Comparison of ENCODE assay signal across 24 cellular contexts in the genomic region with DNA sequence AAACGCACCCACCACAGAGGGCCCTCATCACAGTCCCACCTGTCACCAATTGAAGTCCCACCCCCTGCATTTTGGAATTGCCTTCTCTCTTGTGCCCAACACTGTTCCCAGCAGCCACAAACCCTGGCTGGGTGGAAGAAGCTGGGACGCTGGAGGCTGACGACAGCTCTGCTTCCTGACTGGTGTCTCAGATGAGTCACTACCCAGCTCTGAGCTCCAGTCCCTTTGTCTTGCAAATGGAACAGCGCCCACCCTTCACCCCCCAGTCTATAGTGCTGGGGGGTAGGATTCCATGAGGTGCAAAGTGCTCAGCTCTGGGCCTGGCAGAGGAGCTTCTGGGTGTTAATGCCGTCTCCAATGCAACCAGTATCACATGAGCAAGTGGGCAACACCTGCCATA.
DNase-seq lines count a peak whose midpoint lies in the region; ATAC-seq and TF ChIP-seq lines count a peak whose summit lies in the region.
"Had no signal": no experiment of that assay in that cellular context is flagged by ENCODE, and none has a peak within 500 bp of the region (broad histone marks: within the 10 kb centered on the region; RNA-seq: fewer than 3 reads in every experiment).

No MANE protein-coding gene starts in this region.

- no peak overlapping the region for H3K27ac ChIP-seq in PC-3 (ENCODE audit: low read length)
- peak overlapping the region in 46 of 59 donors; percentile 18 to 83 (median 62) for H3K27ac ChIP-seq in dorsolateral prefrontal cortex
- no peak overlapping the region for H3K27ac ChIP-seq in upper lobe of left lung
- H3K27ac ChIP-seq: colonic mucosa, sigmoid colon, upper lobe of right lung had no signal

- no peaks in the 10 kb centered on the region for H3K4me1 ChIP-seq in PC-3 (ENCODE audit: insufficient read depth, low read length)
- no peaks in the 10 kb centered on the region for H3K4me1 ChIP-seq in upper lobe of left lung
- H3K4me1 ChIP-seq: colonic mucosa, sigmoid colon, upper lobe of right lung had no signal

- CTCF ChIA-PET in PC-3 (lab: Charles Lee) (interaction anchor here (0.6 kb wide), 1 partner anchor 135 kb away, joined by 4 read pairs; no protein-coding TSS in a partner anchor), HEK293T (lab: Yijun Ruan, JAX) (interaction anchor here (0.6 to 0.9 kb wide), 2 partner anchors 115 to 413 kb away, joined by 3 to 4 read pairs; no protein-coding TSS in a partner anchor)

- H4K20me1 ChIP-seq in PC-3 (ENCODE audit: low read length): no peaks in the 10 kb centered on the region

- H2AFZ ChIP-seq in PC-3 (ENCODE audit: low read length): no peak overlapping the region

- peaks cover 33% of the 10 kb centered on the region for H3K27me3 ChIP-seq in PC-3 (ENCODE audit: low read length)
- H3K27me3 ChIP-seq in dorsolateral prefrontal cortex: no peaks in the 10 kb centered on the region
- no peaks in the 10 kb centered on the region for H3K27me3 ChIP-seq in upper lobe of left lung
- H3K27me3 ChIP-seq: colonic mucosa, ovary, upper lobe of right lung had no signal

- no peaks in the 10 kb centered on the region for H3K36me3 ChIP-seq in PC-3 (ENCODE audit: low read depth, low read length)
- H3K36me3 ChIP-seq in upper lobe of left lung: no peaks in the 10 kb centered on the region
- H3K36me3 ChIP-seq: colonic mucosa, ovary, sigmoid colon, upper lobe of right lung had no signal

- no peaks in the 10 kb centered on the region for H3K4me1 Mint-ChIP-seq in activated T-helper 1 cell treated with anti-CD3 and anti-CD28 coated beads, Interleukin-12 subunit alpha, Interleukin-12 subunit beta, Interleukin-2, Interleukin-4 antibody, amounts not matched to agents 30 ng/mL and 10 ng/mL and 1 ng/mL, durations not matched to agents 14 hours and 24 hours and 36 hours (ENCODE audit: low read depth)
- H3K4me1 Mint-ChIP-seq: naive B cell had no signal

- H3K4me3 ChIP-seq in PC-3 (ENCODE audit: low read length) (no peak overlapping the region), dorsolateral prefrontal cortex (no peak overlapping the region), upper lobe of left lung (no peak overlapping the region)
- H3K4me3 ChIP-seq: colonic mucosa, ovary, sigmoid colon, upper lobe of right lung had no signal

- H3K9me2 ChIP-seq in PC-3 (replicated peaks; ENCODE audit: low read length): no peaks in the 10 kb centered on the region

- H3K27ac Mint-ChIP-seq in activated T-helper 1 cell treated with anti-CD3 and anti-CD28 coated beads, Interleukin-12 subunit alpha, Interleukin-12 subunit beta, Interleukin-2, Interleukin-4 antibody, amounts not matched to agents 30 ng/mL and 10 ng/mL and 1 ng/mL, durations not matched to agents 14 hours and 24 hours and 36 hours: no peak overlapping the region
- H3K27ac Mint-ChIP-seq: CD8-positive, alpha-beta T cell; stimulated activated naive CD8-positive, alpha-beta T cell treated with anti-CD3 and anti-CD28 coated beads, Interleukin-15, Interleukin-2, amounts not matched to agents 100 ng/mL and 50 ng/mL, for 24 hours had no signal

- WGBS in upper lobe of left lung, 2 donors: 21 to 33% methylated on average over 4 to 5 of the region's 5 CpGs

- peaks cover 3% of the 10 kb centered on the region for H3K9me3 Mint-ChIP-seq in activated T-helper 1 cell treated with anti-CD3 and anti-CD28 coated beads, Interleukin-12 subunit alpha, Interleukin-12 subunit beta, Interleukin-2, Interleukin-4 antibody, amounts not matched to agents 30 ng/mL and 10 ng/mL and 1 ng/mL, durations not matched to agents 14 hours and 24 hours and 36 hours
- H3K9me3 Mint-ChIP-seq: CD8-positive, alpha-beta T cell; naive B cell had no signal

- DNase-seq in EL: peak; percentile 40
- DNase-seq in PC-3: peak; percentile 16
- peak in 5 of 10 donors; percentile 55 to 72 (median 69) for DNase-seq in dorsolateral prefrontal cortex
- peak; percentile 47 for DNase-seq in myocyte (ENCODE audit: low read depth)
- no peak for DNase-seq in NCI-H1436 treated with DMSO at 0.1 percent for 48 hours (lab: John Stamatoyannopoulos, UW)
- no peak for DNase-seq in HEK293T (ENCODE audit: extremely low spot score)
- no peak for DNase-seq in activated T-helper 1 cell treated with anti-CD3 and anti-CD28 coated beads, Interleukin-12 subunit alpha, Interleukin-12 subunit beta, Interleukin-2, Interleukin-4 antibody, amounts not matched to agents 30 ng/mL and 10 ng/mL and 1 ng/mL, durations not matched to agents 14 hours and 24 hours and 36 hours (ENCODE audit: low spot score)
- no peak for DNase-seq in upper lobe of left lung
- DNase-seq: activated CD4-positive, alpha-beta T cell treated with anti-CD3 and anti-CD28 coated beads, Interleukin-2, amount 50 U/mL, for 1 hour; activated CD8-positive, alpha-beta memory T cell treated with anti-CD3 and anti-CD28 coated beads, Interleukin-2, amount 50 U/mL, for 48 hours; activated gamma-delta T cell; CD8-positive, alpha-beta T cell; colonic mucosa; DND-41; left ventricle myocardium superior; naive B cell; NCI-H187; NK-92 treated with Interleukin-12 subunit alpha and Interleukin-12 subunit beta, amount 100 ng/mL, for 24 hours; RPMI8226; sigmoid colon; upper lobe of right lung had no signal

- POLR2A ChIA-PET in PC-3 (lab: Charles Lee; ENCODE audit: unreplicated experiment) (no interaction called here), HEK293T (lab: Yijun Ruan, JAX) (interaction anchor here (1.0 kb wide), 1 partner anchor 155 kb away, joined by 3 read pairs; a partner anchor contains a TSS)

- peak; percentile 54 for ATAC-seq in PC-3
- no peak for ATAC-seq in upper lobe of left lung (ENCODE audit: low FRiP score in 2 of 2)
- ATAC-seq: CD8-positive, alpha-beta T cell; HepG2; left ventricle myocardium superior; upper lobe of right lung had no signal

- no TSS peak for BruUV-seq in PC-3 (replicated peaks; lab: Mats Ljungman, UMichigan)

- no peak overlapping the region for H3K4me2 ChIP-seq in PC-3 (ENCODE audit: low read length)

- H3F3A ChIP-seq in PC-3 (ENCODE audit: low read length, unreplicated experiment): no peaks in the 10 kb centered on the region

- peaks cover 3% of the 10 kb centered on the region for H3K27me3 Mint-ChIP-seq in activated T-helper 1 cell treated with anti-CD3 and anti-CD28 coated beads, Interleukin-12 subunit alpha, Interleukin-12 subunit beta, Interleukin-2, Interleukin-4 antibody, amounts not matched to agents 30 ng/mL and 10 ng/mL and 1 ng/mL, durations not matched to agents 14 hours and 24 hours and 36 hours (ENCODE audit: insufficient read depth)
- H3K27me3 Mint-ChIP-seq: stimulated activated naive CD8-positive, alpha-beta T cell treated with anti-CD3 and anti-CD28 coated beads, Interleukin-15, Interleukin-2, amounts not matched to agents 100 ng/mL and 50 ng/mL, for 24 hours had no signal

- intact Hi-C loops in PC-3 (cut with micrococcal nuclease) (no loop called here), dorsolateral prefrontal cortex (cut with DNase I) (no loop called here)
- intact Hi-C loops in activated T-helper 1 cell treated with anti-CD3 and anti-CD28 coated beads, Interleukin-12 subunit alpha, Interleukin-12 subunit beta, Interleukin-2, Interleukin-4 antibody, amounts not matched to agents 30 ng/mL and 10 ng/mL and 1 ng/mL, durations not matched to agents 14 hours and 24 hours and 36 hours (cut with micrococcal nuclease): no loop called here

- no peaks in the 10 kb centered on the region for H3K79me2 ChIP-seq in PC-3 (ENCODE audit: low read length)

- TF ChIP-seq CTCF in PC-3 (conservative IDR thresholded peaks at IDR 0.05; ENCODE audit: low read depth, low read length) (no peak), dorsolateral prefrontal cortex (IDR thresholded peaks at IDR 0.05 in 54 of 56, conservative IDR thresholded peaks at IDR 0.05 in 2 of 56; ENCODE audit: low read depth in 1 of 56, partially characterized antibody in 56 of 56) (no peak), upper lobe of left lung (IDR thresholded peaks at IDR 0.05) (no peak)

- no peak overlapping the region for H3K4me3 Mint-ChIP-seq in activated T-helper 1 cell treated with anti-CD3 and anti-CD28 coated beads, Interleukin-12 subunit alpha, Interleukin-12 subunit beta, Interleukin-2, Interleukin-4 antibody, amounts not matched to agents 30 ng/mL and 10 ng/mL and 1 ng/mL, durations not matched to agents 14 hours and 24 hours and 36 hours
- H3K4me3 Mint-ChIP-seq: CD8-positive, alpha-beta T cell; naive B cell; stimulated activated naive CD8-positive, alpha-beta T cell treated with anti-CD3 and anti-CD28 coated beads, Interleukin-15, Interleukin-2, amounts not matched to agents 100 ng/mL and 50 ng/mL, for 24 hours had no signal

- no peaks in the 10 kb centered on the region for H3K9me3 ChIP-seq in PC-3 (ENCODE audit: low read length)
- H3K9me3 ChIP-seq in upper lobe of left lung: no peaks in the 10 kb centered on the region
- H3K9me3 ChIP-seq: colonic mucosa, ovary, sigmoid colon, upper lobe of right lung had no signal

- no peak for TF ChIP-seq POLR2A in upper lobe of left lung (IDR thresholded peaks at IDR 0.05)

- TF ChIP-seq EP300 in upper lobe of left lung (IDR thresholded peaks at IDR 0.05): no peak

- no peaks in the 10 kb centered on the region for H3K36me3 Mint-ChIP-seq in activated T-helper 1 cell treated with anti-CD3 and anti-CD28 coated beads, Interleukin-12 subunit alpha, Interleukin-12 subunit beta, Interleukin-2, Interleukin-4 antibody, amounts not matched to agents 30 ng/mL and 10 ng/mL and 1 ng/mL, durations not matched to agents 14 hours and 24 hours and 36 hours (ENCODE audit: low read depth)
- H3K36me3 Mint-ChIP-seq: CD8-positive, alpha-beta T cell; naive B cell had no signal

- no peak overlapping the region for H3K9ac ChIP-seq in PC-3 (ENCODE audit: low read length)

TF ChIP-seq in HEK293T, 16 proteins besides CTCF, POLR2A, EP300 and RAD21 (continues in another document):
- TF ChIP-seq FOXA1 (IDR thresholded peaks at IDR 0.05) (no peak), SUZ12 (IDR thresholded peaks at IDR 0.05) (no peak), ZNF384 (IDR thresholded peaks at IDR 0.05) (no peak), FOXK2 (IDR thresholded peaks at IDR 0.05) (no peak), CTBP1 (IDR thresholded peaks at IDR 0.05; ENCODE audit: borderline replicate concordance) (no peak), TARDBP (IDR thresholded peaks at IDR 0.05) (no peak), LEF1 (IDR thresholded peaks at IDR 0.05; ENCODE audit: borderline replicate concordance) (no peak), FOXM1 (IDR thresholded peaks at IDR 0.05; ENCODE audit: borderline replicate concordance) (no peak), ARNT (IDR thresholded peaks at IDR 0.05) (no peak), L3MBTL2 (conservative IDR thresholded peaks at IDR 0.05) (no peak), ELF4 (IDR thresholded peaks at IDR 0.05) (no peak)
- TF ChIP-seq, protein P1, sequence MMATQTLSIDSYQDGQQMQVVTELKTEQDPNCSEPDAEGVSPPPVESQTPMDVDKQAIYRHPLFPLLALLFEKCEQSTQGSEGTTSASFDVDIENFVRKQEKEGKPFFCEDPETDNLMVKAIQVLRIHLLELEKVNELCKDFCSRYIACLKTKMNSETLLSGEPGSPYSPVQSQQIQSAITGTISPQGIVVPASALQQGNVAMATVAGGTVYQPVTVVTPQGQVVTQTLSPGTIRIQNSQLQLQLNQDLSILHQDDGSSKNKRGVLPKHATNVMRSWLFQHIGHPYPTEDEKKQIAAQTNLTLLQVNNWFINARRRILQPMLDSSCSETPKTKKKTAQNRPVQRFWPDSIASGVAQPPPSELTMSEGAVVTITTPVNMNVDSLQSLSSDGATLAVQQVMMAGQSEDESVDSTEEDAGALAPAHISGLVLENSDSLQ (IDR thresholded peaks at IDR 0.05): no peak

Comparison
In these comparisons a context has a peak if more than half of its experiments do, and no peak if none do; other contexts are left out.
1. DNase-seq: peak in EL (single experiment), PC-3 (single experiment) and myocyte (single experiment); none in NCI-H1436 treated with DMSO at 0.1 percent for 48 hours (single experiment), HEK293T (single experiment), activated T-helper 1 cell treated with anti-CD3 and anti-CD28 coated beads, Interleukin-12 subunit alpha, Interleukin-12 subunit beta, Interleukin-2, Interleukin-4 antibody, amounts not matched to agents 30 ng/mL and 10 ng/mL and 1 ng/mL, durations not matched to agents 14 hours and 24 hours and 36 hours (single experiment) and upper lobe of left lung (0 of 2).
2. H3K27ac ChIP-seq: peak in dorsolateral prefrontal cortex (46 of 59); none in PC-3 (single experiment) and upper lobe of left lung (0 of 4).